In genomic region chr9:97900738-97901565, GRCh38 we compare ENCODE assay signal across 8 cellular contexts. TPM values are rescaled to one million over a fixed set of nuclear protein-coding genes. Genes with fewer than 3 reads are reported as not detected.
DNase-seq lines count a peak whose midpoint lies in the region; ATAC-seq and TF ChIP-seq lines count a peak whose summit lies in the region.

No MANE protein-coding gene starts in this region.

- H3K4me3 ChIP-seq in AG04450 (ENCODE audit: low read depth, low read length) (no peak overlapping the region), adipocyte (ENCODE audit: low read length) (peak overlapping the region; percentile 62), upper lobe of left lung (no peak overlapping the region)

- WGBS in upper lobe of left lung, 2 donors = 41 to 52% methylated on average over 5 of the region's 5 CpGs

- H3K9me3 ChIP-seq in AG04450 (ENCODE audit: control insufficient read depth, insufficient read depth, low read length) (no peaks in the 10 kb centered on the region), adipocyte (ENCODE audit: control insufficient read depth, low read length) (no peaks in the 10 kb centered on the region), upper lobe of left lung (no peaks in the 10 kb centered on the region)

- DNase-seq in AG04450 (ENCODE audit: low read depth, low spot score) (peak; percentile 21), EL (peak; percentile 63), NCI-H1694 treated with DMSO at 0.1 percent for 48 hours (lab: John Stamatoyannopoulos, UW) (peak; percentile 46), adipocyte (ENCODE audit: low read depth) (peak; percentile 69), iPS-NIHi7 (ENCODE audit: extremely low spot score) (peak; percentile 73), upper lobe of left lung (no peak), NCI-H1048 (lab: John Stamatoyannopoulos, UW) (no peak)

- peak; percentile 63 to 82 for ATAC-seq in upper lobe of left lung (ENCODE audit: low FRiP score in 2 of 2)
- ATAC-seq in GM21737 (IDR thresholded peaks at IDR 0.05; ENCODE audit: unreplicated experiment) = no peak

- H3K27me3 ChIP-seq in AG04450 (ENCODE audit: control insufficient read depth, insufficient read depth, low read length) (no peaks in the 10 kb centered on the region), adipocyte (replicated peaks; ENCODE audit: control insufficient read depth, insufficient read depth, low read length) (no peaks in the 10 kb centered on the region), upper lobe of left lung (no peaks in the 10 kb centered on the region)

- POLR2A ChIA-PET in AG04450 (lab: Yijun Ruan, JAX) = interaction anchor here (0.9 kb wide), 1 partner anchor 186 kb away, joined by 3 read pairs; no protein-coding TSS in a partner anchor

- no peak for TF ChIP-seq EP300 in upper lobe of left lung (IDR thresholded peaks at IDR 0.05)

- TF ChIP-seq CTCF in AG04450 (IDR thresholded peaks at IDR 0.05; ENCODE audit: low read depth, low read length) = peak; percentile 79
- peak; percentile 56 to 69 (median 67) for TF ChIP-seq CTCF in upper lobe of left lung (IDR thresholded peaks at IDR 0.05)

- no peak for TF ChIP-seq POLR2A in upper lobe of left lung (IDR thresholded peaks at IDR 0.05)

- CTCF ChIA-PET in AG04450 (lab: Charles Lee) = interaction anchor here (0.5 to 5.6 kb wide), 39 partner anchors 10 to 725 kb away, joined by 3 to 78 read pairs (median 4); partner anchors contain the start of genes TBC1D2, TRMO and XPA

- H3K27ac ChIP-seq in AG04450 (ENCODE audit: low read depth, low read length) (no peak overlapping the region), upper lobe of left lung (no peak overlapping the region)

- H3K9ac ChIP-seq in adipocyte (ENCODE audit: low read length) = peak overlapping the region; percentile 63

- H3K36me3 ChIP-seq in adipocyte (ENCODE audit: control insufficient read depth, insufficient read depth, low read length, severe bottlenecking) = peaks cover 6% of the 10 kb centered on the region
- peaks cover 2 to 25% (median 9%) of the 10 kb centered on the region in 4 donors for H3K36me3 ChIP-seq in upper lobe of left lung

- peaks cover 33% of the 10 kb centered on the region for H3K4me1 ChIP-seq in adipocyte (ENCODE audit: control insufficient read depth, insufficient read depth, low read length)
- H3K4me1 ChIP-seq in upper lobe of left lung = peaks cover 2 to 15% (median 5%) of the 10 kb centered on the region in 4 donors

RNA-seq across cellular contexts. Expression of gene TRMO, which starts 21.3 kb away (rescaled TPM):
- 11.1 and 12.6 TPM in 2 replicates for polyA plus RNA-seq in AG04450 (2011; rRNA removed)
- polyA minus RNA-seq in AG04450 (2011; rRNA and poly(A)+ RNA removed) = 8.3 and 11.2 TPM in 2 replicates
- total RNA-seq in upper lobe of left lung = 10 to 100 TPM; 18.1 to 68.1 (median 37.7) TPM

RNA-seq across cellular contexts. Expression of gene HEMGN, which starts 37.0 kb away (rescaled TPM):
- not detected in 2 replicates for polyA plus RNA-seq in AG04450 (2011; rRNA removed)
- not detected in 2 replicates for polyA minus RNA-seq in AG04450 (2011; rRNA and poly(A)+ RNA removed)
- 1 to 10 TPM in 2 of 6 donors, under 1 TPM in 4; 0.26 to 3.0 (median 0.51) TPM for total RNA-seq in upper lobe of left lung

RNA-seq across cellular contexts. Expression of gene FOXE1, which starts 47.9 kb away (rescaled TPM):
- 0.06 and 0.07 TPM in 2 replicates for polyA plus RNA-seq in AG04450 (2011; rRNA removed)
- polyA minus RNA-seq in AG04450 (2011; rRNA and poly(A)+ RNA removed) = not detected in 2 replicates
- 1 to 10 TPM in 1 of 6 donors, not detected in 5; 1.8 TPM for total RNA-seq in upper lobe of left lung

Comparison
In these comparisons a context has a peak if more than half of its experiments do, and no peak if none do; other contexts are left out.
1. DNase-seq: peak in AG04450 (single experiment), EL (single experiment), NCI-H1694 treated with DMSO at 0.1 percent for 48 hours (single experiment), adipocyte (single experiment) and iPS-NIHi7 (single experiment); none in upper lobe of left lung (0 of 2) and NCI-H1048 (single experiment).